Comparison of ENCODE assay signal across 1 cellular context in the genomic region with DNA sequence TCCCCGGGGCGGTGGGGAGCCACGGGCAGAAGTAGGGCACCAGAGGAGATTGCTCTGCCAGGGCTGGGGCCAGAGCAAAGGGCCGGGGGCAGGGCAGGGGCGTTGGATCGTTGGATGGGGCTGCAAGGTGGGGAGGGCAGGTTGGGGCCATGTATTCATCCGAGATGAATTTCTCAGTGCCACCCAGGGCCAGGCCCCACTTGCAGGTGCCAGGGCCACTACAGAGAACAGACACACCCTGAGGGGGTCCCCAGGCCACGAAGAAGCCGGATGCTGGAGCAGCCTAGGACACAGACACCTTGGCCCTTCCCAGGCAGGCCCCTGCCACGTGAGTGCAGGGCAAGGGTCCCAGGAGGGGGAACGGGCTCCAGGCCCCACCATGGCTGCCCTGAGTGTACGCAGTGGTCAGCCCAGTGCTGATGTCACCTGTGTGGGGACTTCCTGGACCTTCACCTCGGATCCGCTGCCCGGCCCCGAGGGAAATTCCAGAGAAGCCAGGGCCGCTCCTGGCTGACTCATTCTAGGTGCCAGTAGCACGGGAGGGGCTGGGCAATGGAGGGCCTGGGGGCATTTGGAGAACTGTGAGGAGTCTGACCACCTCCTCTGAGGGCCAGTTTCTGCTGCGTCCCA.
TF ChIP-seq lines count a peak whose summit lies in the region.

No MANE protein-coding gene starts in this region.

TF ChIP-seq in HepG2, 621 proteins besides CTCF, POLR2A, EP300 and RAD21 (continued from another document and continues in another):
- TF ChIP-seq LRRFIP1 (CRISPR knock-in tag; conservative IDR thresholded peaks at IDR 0.05), result no peak
- TF ChIP-seq, protein P1, sequence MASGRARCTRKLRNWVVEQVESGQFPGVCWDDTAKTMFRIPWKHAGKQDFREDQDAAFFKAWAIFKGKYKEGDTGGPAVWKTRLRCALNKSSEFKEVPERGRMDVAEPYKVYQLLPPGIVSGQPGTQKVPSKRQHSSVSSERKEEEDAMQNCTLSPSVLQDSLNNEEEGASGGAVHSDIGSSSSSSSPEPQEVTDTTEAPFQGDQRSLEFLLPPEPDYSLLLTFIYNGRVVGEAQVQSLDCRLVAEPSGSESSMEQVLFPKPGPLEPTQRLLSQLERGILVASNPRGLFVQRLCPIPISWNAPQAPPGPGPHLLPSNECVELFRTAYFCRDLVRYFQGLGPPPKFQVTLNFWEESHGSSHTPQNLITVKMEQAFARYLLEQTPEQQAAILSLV (CRISPR knock-in tag; IDR thresholded peaks at IDR 0.05; ENCODE audit: borderline replicate concordance), result peak; percentile 62; the same call in 1 of the 2 replicates
- TF ChIP-seq, protein P2, sequence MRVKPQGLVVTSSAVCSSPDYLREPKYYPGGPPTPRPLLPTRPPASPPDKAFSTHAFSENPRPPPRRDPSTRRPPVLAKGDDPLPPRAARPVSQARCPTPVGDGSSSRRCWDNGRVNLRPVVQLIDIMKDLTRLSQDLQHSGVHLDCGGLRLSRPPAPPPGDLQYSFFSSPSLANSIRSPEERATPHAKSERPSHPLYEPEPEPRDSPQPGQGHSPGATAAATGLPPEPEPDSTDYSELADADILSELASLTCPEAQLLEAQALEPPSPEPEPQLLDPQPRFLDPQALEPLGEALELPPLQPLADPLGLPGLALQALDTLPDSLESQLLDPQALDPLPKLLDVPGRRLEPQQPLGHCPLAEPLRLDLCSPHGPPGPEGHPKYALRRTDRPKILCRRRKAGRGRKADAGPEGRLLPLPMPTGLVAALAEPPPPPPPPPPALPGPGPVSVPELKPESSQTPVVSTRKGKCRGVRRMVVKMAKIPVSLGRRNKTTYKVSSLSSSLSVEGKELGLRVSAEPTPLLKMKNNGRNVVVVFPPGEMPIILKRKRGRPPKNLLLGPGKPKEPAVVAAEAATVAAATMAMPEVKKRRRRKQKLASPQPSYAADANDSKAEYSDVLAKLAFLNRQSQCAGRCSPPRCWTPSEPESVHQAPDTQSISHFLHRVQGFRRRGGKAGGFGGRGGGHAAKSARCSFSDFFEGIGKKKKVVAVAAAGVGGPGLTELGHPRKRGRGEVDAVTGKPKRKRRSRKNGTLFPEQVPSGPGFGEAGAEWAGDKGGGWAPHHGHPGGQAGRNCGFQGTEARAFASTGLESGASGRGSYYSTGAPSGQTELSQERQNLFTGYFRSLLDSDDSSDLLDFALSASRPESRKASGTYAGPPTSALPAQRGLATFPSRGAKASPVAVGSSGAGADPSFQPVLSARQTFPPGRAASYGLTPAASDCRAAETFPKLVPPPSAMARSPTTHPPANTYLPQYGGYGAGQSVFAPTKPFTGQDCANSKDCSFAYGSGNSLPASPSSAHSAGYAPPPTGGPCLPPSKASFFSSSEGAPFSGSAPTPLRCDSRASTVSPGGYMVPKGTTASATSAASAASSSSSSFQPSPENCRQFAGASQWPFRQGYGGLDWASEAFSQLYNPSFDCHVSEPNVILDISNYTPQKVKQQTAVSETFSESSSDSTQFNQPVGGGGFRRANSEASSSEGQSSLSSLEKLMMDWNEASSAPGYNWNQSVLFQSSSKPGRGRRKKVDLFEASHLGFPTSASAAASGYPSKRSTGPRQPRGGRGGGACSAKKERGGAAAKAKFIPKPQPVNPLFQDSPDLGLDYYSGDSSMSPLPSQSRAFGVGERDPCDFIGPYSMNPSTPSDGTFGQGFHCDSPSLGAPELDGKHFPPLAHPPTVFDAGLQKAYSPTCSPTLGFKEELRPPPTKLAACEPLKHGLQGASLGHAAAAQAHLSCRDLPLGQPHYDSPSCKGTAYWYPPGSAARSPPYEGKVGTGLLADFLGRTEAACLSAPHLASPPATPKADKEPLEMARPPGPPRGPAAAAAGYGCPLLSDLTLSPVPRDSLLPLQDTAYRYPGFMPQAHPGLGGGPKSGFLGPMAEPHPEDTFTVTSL (CRISPR knock-in tag; IDR thresholded peaks at IDR 0.05; ENCODE audit: borderline replicate concordance), result peak; percentile 73
- TF ChIP-seq ARID3A (IDR thresholded peaks at IDR 0.05; ENCODE audit: low read depth, low read length), result peak; percentile 21; the same call in 1 of the 2 replicates
- TF ChIP-seq, protein P3, sequence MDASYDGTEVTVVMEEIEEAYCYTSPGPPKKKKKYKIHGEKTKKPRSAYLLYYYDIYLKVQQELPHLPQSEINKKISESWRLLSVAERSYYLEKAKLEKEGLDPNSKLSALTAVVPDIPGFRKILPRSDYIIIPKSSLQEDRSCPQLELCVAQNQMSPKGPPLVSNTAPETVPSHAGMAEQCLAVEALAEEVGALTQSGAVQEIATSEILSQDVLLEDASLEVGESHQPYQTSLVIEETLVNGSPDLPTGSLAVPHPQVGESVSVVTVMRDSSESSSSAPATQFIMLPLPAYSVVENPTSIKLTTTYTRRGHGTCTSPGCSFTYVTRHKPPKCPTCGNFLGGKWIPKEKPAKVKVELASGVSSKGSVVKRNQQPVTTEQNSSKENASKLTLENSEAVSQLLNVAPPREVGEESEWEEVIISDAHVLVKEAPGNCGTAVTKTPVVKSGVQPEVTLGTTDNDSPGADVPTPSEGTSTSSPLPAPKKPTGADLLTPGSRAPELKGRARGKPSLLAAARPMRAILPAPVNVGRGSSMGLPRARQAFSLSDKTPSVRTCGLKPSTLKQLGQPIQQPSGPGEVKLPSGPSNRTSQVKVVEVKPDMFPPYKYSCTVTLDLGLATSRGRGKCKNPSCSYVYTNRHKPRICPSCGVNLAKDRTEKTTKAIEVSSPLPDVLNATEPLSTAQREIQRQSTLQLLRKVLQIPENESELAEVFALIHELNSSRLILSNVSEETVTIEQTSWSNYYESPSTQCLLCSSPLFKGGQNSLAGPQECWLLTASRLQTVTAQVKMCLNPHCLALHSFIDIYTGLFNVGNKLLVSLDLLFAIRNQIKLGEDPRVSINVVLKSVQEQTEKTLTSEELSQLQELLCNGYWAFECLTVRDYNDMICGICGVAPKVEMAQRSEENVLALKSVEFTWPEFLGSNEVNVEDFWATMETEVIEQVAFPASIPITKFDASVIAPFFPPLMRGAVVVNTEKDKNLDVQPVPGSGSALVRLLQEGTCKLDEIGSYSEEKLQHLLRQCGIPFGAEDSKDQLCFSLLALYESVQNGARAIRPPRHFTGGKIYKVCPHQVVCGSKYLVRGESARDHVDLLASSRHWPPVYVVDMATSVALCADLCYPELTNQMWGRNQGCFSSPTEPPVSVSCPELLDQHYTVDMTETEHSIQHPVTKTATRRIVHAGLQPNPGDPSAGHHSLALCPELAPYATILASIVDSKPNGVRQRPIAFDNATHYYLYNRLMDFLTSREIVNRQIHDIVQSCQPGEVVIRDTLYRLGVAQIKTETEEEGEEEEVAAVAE (CRISPR knock-in tag; IDR thresholded peaks at IDR 0.05; ENCODE audit: borderline replicate concordance), result no peak
- 0 out of 2 replicates have a peak, but pooled peaks have one; percentile 22 for TF ChIP-seq ATF1 (CRISPR knock-in tag; IDR thresholded peaks at IDR 0.05)
- TF ChIP-seq SNRNP70 (IDR thresholded peaks at IDR 0.05; ENCODE audit: low read depth, low read length), result no peak
- TF ChIP-seq TBL1XR1 (IDR thresholded peaks at IDR 0.05; ENCODE audit: borderline replicate concordance, low read length, partially characterized antibody), result peak; percentile 33
- TF ChIP-seq SAP130 (CRISPR knock-in tag; IDR thresholded peaks at IDR 0.05; ENCODE audit: low read depth), result peak; percentile 72
- peak; percentile 38; the same call in 1 of the 2 replicates for TF ChIP-seq SOX5 (CRISPR knock-in tag; IDR thresholded peaks at IDR 0.05; ENCODE audit: borderline replicate concordance)
- TF ChIP-seq, protein P4, sequence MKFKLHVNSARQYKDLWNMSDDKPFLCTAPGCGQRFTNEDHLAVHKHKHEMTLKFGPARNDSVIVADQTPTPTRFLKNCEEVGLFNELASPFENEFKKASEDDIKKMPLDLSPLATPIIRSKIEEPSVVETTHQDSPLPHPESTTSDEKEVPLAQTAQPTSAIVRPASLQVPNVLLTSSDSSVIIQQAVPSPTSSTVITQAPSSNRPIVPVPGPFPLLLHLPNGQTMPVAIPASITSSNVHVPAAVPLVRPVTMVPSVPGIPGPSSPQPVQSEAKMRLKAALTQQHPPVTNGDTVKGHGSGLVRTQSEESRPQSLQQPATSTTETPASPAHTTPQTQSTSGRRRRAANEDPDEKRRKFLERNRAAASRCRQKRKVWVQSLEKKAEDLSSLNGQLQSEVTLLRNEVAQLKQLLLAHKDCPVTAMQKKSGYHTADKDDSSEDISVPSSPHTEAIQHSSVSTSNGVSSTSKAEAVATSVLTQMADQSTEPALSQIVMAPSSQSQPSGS (CRISPR knock-in tag; IDR thresholded peaks at IDR 0.05), result peak; percentile 86
- TF ChIP-seq ZNF296 (CRISPR knock-in tag; conservative IDR thresholded peaks at IDR 0.05), result no peak
- no peak for TF ChIP-seq ZNF773 (CRISPR knock-in tag; IDR thresholded peaks at IDR 0.05; ENCODE audit: borderline replicate concordance)
- no peak for TF ChIP-seq BRD4 (CRISPR knock-in tag; IDR thresholded peaks at IDR 0.05)
- TF ChIP-seq, protein P5, sequence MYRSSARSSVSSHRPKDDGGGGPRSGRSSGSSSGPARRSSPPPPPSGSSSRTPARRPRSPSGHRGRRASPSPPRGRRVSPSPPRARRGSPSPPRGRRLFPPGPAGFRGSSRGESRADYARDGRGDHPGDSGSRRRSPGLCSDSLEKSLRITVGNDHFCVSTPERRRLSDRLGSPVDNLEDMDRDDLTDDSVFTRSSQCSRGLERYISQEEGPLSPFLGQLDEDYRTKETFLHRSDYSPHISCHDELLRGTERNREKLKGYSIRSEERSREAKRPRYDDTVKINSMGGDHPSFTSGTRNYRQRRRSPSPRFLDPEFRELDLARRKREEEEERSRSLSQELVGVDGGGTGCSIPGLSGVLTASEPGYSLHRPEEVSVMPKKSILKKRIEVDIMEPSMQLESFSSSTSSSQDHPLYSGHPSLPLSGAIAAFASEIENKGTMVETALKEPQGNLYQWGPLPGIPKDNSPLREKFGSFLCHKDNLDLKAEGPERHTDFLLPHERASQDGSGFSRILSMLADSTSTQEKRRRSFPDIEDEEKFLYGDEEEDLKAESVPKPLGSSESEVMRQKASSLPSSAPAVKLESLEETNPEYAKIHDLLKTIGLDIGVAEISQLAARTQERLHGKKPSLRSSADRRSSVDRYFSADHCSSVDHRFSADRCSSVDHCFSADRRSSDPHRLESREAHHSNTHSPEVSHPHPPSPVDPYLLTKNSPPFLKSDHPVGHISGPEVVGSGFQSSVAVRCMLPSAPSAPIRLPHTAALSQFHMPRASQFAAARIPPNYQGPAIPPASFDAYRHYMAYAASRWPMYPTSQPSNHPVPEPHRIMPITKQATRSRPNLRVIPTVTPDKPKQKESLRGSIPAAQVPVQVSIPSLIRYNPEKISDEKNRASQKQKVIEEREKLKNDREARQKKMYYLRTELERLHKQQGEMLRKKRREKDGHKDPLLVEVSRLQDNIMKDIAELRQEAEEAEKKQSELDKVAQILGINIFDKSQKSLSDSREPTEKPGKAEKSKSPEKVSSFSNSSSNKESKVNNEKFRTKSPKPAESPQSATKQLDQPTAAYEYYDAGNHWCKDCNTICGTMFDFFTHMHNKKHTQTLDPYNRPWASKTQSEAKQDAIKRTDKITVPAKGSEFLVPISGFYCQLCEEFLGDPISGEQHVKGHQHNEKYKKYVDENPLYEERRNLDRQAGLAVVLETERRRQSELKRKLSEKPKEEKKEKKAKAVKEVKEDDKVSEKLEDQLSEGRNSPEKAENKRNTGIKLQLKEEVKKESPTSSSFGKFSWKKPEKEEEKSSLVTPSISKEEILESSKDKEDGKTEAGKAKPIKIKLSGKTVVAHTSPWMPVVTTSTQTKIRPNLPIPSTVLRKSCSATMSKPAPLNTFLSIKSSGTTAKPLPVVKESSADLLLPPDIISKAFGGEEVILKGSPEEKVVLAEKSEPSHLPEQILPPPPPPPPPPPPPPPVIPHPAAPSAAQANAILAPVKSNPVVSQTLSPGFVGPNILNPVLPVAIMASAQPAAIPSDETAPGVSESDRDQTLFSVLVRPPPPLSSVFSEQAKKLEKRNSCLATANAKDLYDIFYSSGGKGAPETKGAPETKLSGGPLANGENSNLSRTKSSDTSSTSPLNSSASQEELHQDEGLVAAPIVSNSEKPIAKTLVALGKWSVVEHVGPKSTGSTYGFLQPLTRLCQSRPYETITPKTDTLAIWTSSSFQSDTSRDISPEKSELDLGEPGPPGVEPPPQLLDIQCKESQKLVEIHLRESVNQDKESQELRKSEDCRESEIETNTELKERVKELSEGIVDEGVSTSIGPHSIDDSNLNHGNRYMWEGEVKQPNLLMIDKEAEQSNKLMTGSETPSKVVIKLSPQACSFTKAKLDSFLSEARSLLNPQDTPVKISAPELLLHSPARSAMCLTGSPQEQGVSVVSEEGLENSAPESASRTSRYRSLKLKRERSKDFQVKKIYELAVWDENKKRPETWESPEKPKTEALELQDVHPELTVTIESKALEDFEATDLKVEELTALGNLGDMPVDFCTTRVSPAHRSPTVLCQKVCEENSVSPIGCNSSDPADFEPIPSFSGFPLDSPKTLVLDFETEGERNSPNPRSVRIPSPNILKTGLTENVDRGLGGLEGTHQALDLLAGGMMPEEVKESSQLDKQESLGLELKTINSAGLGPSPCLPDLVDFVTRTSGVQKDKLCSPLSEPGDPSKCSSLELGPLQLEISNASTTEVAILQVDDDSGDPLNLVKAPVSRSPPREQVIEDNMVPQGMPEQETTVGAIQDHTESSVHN (CRISPR knock-in tag; IDR thresholded peaks at IDR 0.05), result no peak
- TF ChIP-seq TP53 (CRISPR knock-in tag; conservative IDR thresholded peaks at IDR 0.05), result no peak
- no peak for TF ChIP-seq PRMT3 (CRISPR knock-in tag; IDR thresholded peaks at IDR 0.05; ENCODE audit: borderline replicate concordance, low read depth)
- peak; percentile 94 for TF ChIP-seq TEAD3 (CRISPR knock-in tag; optimal IDR thresholded peaks at IDR 0.05; ENCODE audit: borderline replicate concordance)
- no peak for TF ChIP-seq ZNF17 (CRISPR knock-in tag; IDR thresholded peaks at IDR 0.05)
- TF ChIP-seq KLF9 (CRISPR knock-in tag; IDR thresholded peaks at IDR 0.05; ENCODE audit: low read depth), result no peak
- peak; percentile 59; the same call in 1 of the 2 replicates for TF ChIP-seq KDM2A (CRISPR knock-in tag; IDR thresholded peaks at IDR 0.05; ENCODE audit: borderline replicate concordance, low read depth)
